9 cellular contexts compared by ENCODE assay signal in genomic region chr3:46717447-46718231, GRCh38. TPM values are rescaled to one million over a fixed set of nuclear protein-coding genes. Genes with fewer than 3 reads are reported as not detected.
DNase-seq lines count a peak whose midpoint lies in the region; ATAC-seq and TF ChIP-seq lines count a peak whose summit lies in the region.
"Had no signal": no experiment of that assay in that cellular context is flagged by ENCODE, and none has a peak within 500 bp of the region (broad histone marks: within the 10 kb centered on the region; RNA-seq: fewer than 3 reads in every experiment).

A gene with protein sequence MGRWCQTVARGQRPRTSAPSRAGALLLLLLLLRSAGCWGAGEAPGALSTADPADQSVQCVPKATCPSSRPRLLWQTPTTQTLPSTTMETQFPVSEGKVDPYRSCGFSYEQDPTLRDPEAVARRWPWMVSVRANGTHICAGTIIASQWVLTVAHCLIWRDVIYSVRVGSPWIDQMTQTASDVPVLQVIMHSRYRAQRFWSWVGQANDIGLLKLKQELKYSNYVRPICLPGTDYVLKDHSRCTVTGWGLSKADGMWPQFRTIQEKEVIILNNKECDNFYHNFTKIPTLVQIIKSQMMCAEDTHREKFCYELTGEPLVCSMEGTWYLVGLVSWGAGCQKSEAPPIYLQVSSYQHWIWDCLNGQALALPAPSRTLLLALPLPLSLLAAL (minus strand): TSS chr3:46717869. CDS start chr3:46717824, 45 bp downstream.

- no peaks in the 10 kb centered on the region for H3K9me3 ChIP-seq in DND-41 (ENCODE audit: insufficient read depth, low read length, severe bottlenecking)
- no peaks in the 10 kb centered on the region for H3K9me3 ChIP-seq in smooth muscle cell (replicated peaks; ENCODE audit: low read depth)
- H3K9me3 ChIP-seq: right lobe of liver had no signal

- H4K20me1 ChIP-seq in DND-41 (ENCODE audit: insufficient read depth, low read length) (no peaks in the 10 kb centered on the region), smooth muscle cell (ENCODE audit: low read depth) (no peaks in the 10 kb centered on the region)

- TF ChIP-seq CTCF in DND-41 (IDR thresholded peaks at IDR 0.05; ENCODE audit: borderline replicate concordance, extremely low read depth, low read length, poor library complexity, severe bottlenecking) (peak; percentile 41), smooth muscle cell (IDR thresholded peaks at IDR 0.05; ENCODE audit: borderline replicate concordance, insufficient read depth, poor library complexity, severe bottlenecking) (peak; percentile 27)

- H3K4me3 ChIP-seq in DND-41 (ENCODE audit: low read depth in 1 of 2, low read length in 2 of 2) (no peak within 1 kb of the TSS), smooth muscle cell (no peak within 1 kb of the TSS)
- H3K4me3 ChIP-seq: right lobe of liver had no signal

- H3K27ac ChIP-seq in DND-41 (ENCODE audit: low read length) (no peak within 1 kb of the TSS), smooth muscle cell (ENCODE audit: low read depth) (no peak within 1 kb of the TSS)
- H3K27ac ChIP-seq: right lobe of liver had no signal

- WGBS in smooth muscle cell (ENCODE audit: low lambda C conversion rate), result 93% methylated on average over 41 of the region's 61 CpGs

- H3K9ac ChIP-seq in DND-41 (ENCODE audit: low read depth, low read length), result no peak within 1 kb of the TSS
- H3K9ac ChIP-seq in smooth muscle cell (ENCODE audit: low read depth), result no peak within 1 kb of the TSS

- H3K4me2 ChIP-seq in DND-41 (ENCODE audit: insufficient read depth, low read length), result no peak within 1 kb of the TSS
- H3K4me2 ChIP-seq in smooth muscle cell, result no peak within 1 kb of the TSS

- H3K36me3 ChIP-seq in DND-41 (ENCODE audit: insufficient read depth, low read length), result no peaks in the 10 kb centered on the region
- H3K36me3 ChIP-seq in smooth muscle cell (ENCODE audit: low read depth), result no peaks in the 10 kb centered on the region
- H3K36me3 ChIP-seq: right lobe of liver had no signal

- H2AFZ ChIP-seq in DND-41 (ENCODE audit: low read depth, low read length), result no peak within 1 kb of the TSS
- H2AFZ ChIP-seq in smooth muscle cell (ENCODE audit: low read depth), result no peak within 1 kb of the TSS

- no peak for ATAC-seq in DND-41 (ENCODE audit: insufficient read depth, low read depth)
- ATAC-seq: right lobe of liver had no signal

- no peaks in the 10 kb centered on the region for H3F3A ChIP-seq in smooth muscle cell (ENCODE audit: low read depth)

- no peaks in the 10 kb centered on the region for H3K27me3 ChIP-seq in DND-41 (ENCODE audit: insufficient read depth, low read length, poor library complexity)
- no peaks in the 10 kb centered on the region for H3K27me3 ChIP-seq in smooth muscle cell (ENCODE audit: low read depth)
- H3K27me3 ChIP-seq: right lobe of liver had no signal

- H3K4me1 ChIP-seq in DND-41 (ENCODE audit: insufficient read depth, low read length) (no peaks in the 10 kb centered on the region), smooth muscle cell (ENCODE audit: low read depth) (no peaks in the 10 kb centered on the region)
- H3K4me1 ChIP-seq: right lobe of liver had no signal

- DNase-seq in DND-41, result peak; percentile 12
- peak; percentile 36 to 63 for DNase-seq in NCI-H1930 (lab: John Stamatoyannopoulos, UW)
- peak; percentile 53 for DNase-seq in ecto neural progenitor cell (ENCODE audit: low spot score)
- DNase-seq in smooth muscle cell (lab: John Stamatoyannopoulos, UW; ENCODE audit: unreplicated experiment), result no peak
- no peak for DNase-seq in DMS114 treated with DMSO at 0.1 percent for 48 hours (lab: John Stamatoyannopoulos, UW; ENCODE audit: unreplicated experiment)
- no peak for DNase-seq in Ammon's horn (ENCODE audit: low spot score)
- no peak for DNase-seq in NCI-H187 (lab: John Stamatoyannopoulos, UW)
- DNase-seq in NCI-H1436 (lab: John Stamatoyannopoulos, UW), result no peak

- H3K79me2 ChIP-seq in DND-41 (ENCODE audit: insufficient read depth, low read length), result no peaks in the 10 kb centered on the region
- H3K79me2 ChIP-seq in smooth muscle cell (ENCODE audit: low read depth), result no peaks in the 10 kb centered on the region

RNA-seq across cellular contexts. Expression of the gene that starts here (rescaled TPM):
- 0.31 and 0.54 TPM in 2 replicates for total RNA-seq in smooth muscle cell
- 0.45 and 0.73 TPM in 2 replicates for polyA plus RNA-seq in smooth muscle cell

Comparison
In these comparisons a context has a peak if more than half of its experiments do, and no peak if none do; other contexts are left out.
1. DNase-seq: peak in DND-41 (single experiment), NCI-H1930 (2 of 2) and ecto neural progenitor cell (single experiment); none in smooth muscle cell (single experiment), DMS114 treated with DMSO at 0.1 percent for 48 hours (single experiment), Ammon's horn (single experiment), NCI-H187 (0 of 2) and NCI-H1436 (single experiment).